9 cellular contexts compared by ENCODE assay signal in genomic region chr17:56910509-56911235, GRCh38. TPM values are rescaled to one million over a fixed set of nuclear protein-coding genes. Genes with fewer than 3 reads are reported as not detected.
DNase-seq lines count a peak whose midpoint lies in the region; ATAC-seq and TF ChIP-seq lines count a peak whose summit lies in the region.
"Had no signal": no experiment of that assay in that cellular context is flagged by ENCODE, and none has a peak within 500 bp of the region (broad histone marks: within the 10 kb centered on the region; RNA-seq: fewer than 3 reads in every experiment).

No MANE protein-coding gene starts in this region.

- no peaks in the 10 kb centered on the region for H3K9me3 ChIP-seq in Peyer's patch
- no peaks in the 10 kb centered on the region for H3K9me3 ChIP-seq in fibroblast of lung (ENCODE audit: control insufficient read depth, insufficient read depth, low read depth, low read length)
- no peaks in the 10 kb centered on the region for H3K9me3 ChIP-seq in spleen

- DNase-seq in GM10248 (ENCODE audit: extremely low spot score) (peak; percentile 12), Peyer's patch (no peak), fibroblast of lung (ENCODE audit: low read depth in 2 of 2) (no peak), spleen (no peak), amniotic stem cell (lab: John Stamatoyannopoulos, UW) (no peak)
- DNase-seq: NCI-H2107, SW 1271 had no signal

- TF ChIP-seq POLR2A in Peyer's patch (IDR thresholded peaks at IDR 0.05): no peak
- TF ChIP-seq POLR2A in spleen (IDR thresholded peaks at IDR 0.05): no peak

- intact Hi-C loops in spleen (cut with DNase I; ENCODE audit: low total_unique reads): no loop called here

- POLR2A ChIA-PET in GM10248 (lab: Yijun Ruan, JAX): interaction anchor here (0.7 to 1.6 kb wide), 2 partner anchors 15 to 174 kb away, joined by 5 to 6 read pairs; partner anchors contain the start of gene AKAP1

- H3K4me1 ChIP-seq in Peyer's patch (peaks cover 0 to 47% (median 23%) of the 10 kb centered on the region in 4 donors), fibroblast of lung (ENCODE audit: control insufficient read depth, extremely low read depth, insufficient read depth, low read length) (peaks cover 8% of the 10 kb centered on the region), spleen (peaks cover 49 to 92% (median 84%) of the 10 kb centered on the region in 6 donors)

- H3K27me3 ChIP-seq in Peyer's patch (no peaks in the 10 kb centered on the region), fibroblast of lung (ENCODE audit: control insufficient read depth, insufficient read depth, low read length) (no peaks in the 10 kb centered on the region), spleen (replicated peaks in 1 of 7) (no peaks in the 10 kb centered on the region)

- peaks cover 55% of the 10 kb centered on the region for H3K79me2 ChIP-seq in fibroblast of lung (ENCODE audit: control insufficient read depth, insufficient read depth, low read length)

- H2AFZ ChIP-seq in fibroblast of lung (ENCODE audit: low read length): no peak overlapping the region

- peak overlapping the region; percentile 30 to 59 (median 44) for H3K27ac ChIP-seq in Peyer's patch
- no peak overlapping the region for H3K27ac ChIP-seq in fibroblast of lung (ENCODE audit: insufficient read depth, low read length)
- peak overlapping the region; percentile 53 to 98 (median 96) for H3K27ac ChIP-seq in spleen

- WGBS in spleen, 5 donors: 68 to 74% (median 71%) methylated on average over 7 of the region's 7 CpGs

- no peaks in the 10 kb centered on the region for H4K20me1 ChIP-seq in fibroblast of lung (ENCODE audit: control insufficient read depth, extremely low read depth, insufficient read depth, low read length)

- no peak overlapping the region for H3K9ac ChIP-seq in fibroblast of lung (ENCODE audit: insufficient read depth, low read length)

- peak overlapping the region; percentile 73 for H3K4me2 ChIP-seq in fibroblast of lung (ENCODE audit: extremely low read depth, insufficient read depth, low read length)

- no peak for TF ChIP-seq CTCF in GM10248 (IDR thresholded peaks at IDR 0.05; ENCODE audit: control extremely low read depth, extremely low read depth, low read depth, missing control alignments)
- TF ChIP-seq CTCF in Peyer's patch (IDR thresholded peaks at IDR 0.05): no peak
- no peak for TF ChIP-seq CTCF in fibroblast of lung (conservative IDR thresholded peaks at IDR 0.05 in 1 of 2, IDR thresholded peaks at IDR 0.05 in 1 of 2; ENCODE audit: low read depth in 1 of 2, low read length in 2 of 2)
- TF ChIP-seq CTCF in spleen (IDR thresholded peaks at IDR 0.05 in 8 of 11, conservative IDR thresholded peaks at IDR 0.05 in 3 of 11): no peak

- no peak for ATAC-seq in GM18498 (IDR thresholded peaks at IDR 0.05; ENCODE audit: unreplicated experiment)
- ATAC-seq in GM19351 (IDR thresholded peaks at IDR 0.05; ENCODE audit: unreplicated experiment): no peak

- H3K4me3 ChIP-seq in Peyer's patch (peak overlapping the region in 2 of 4 donors; percentile 2 to 20), fibroblast of lung (replicated peaks in 1 of 4; ENCODE audit: control extremely low read depth in 1 of 4, insufficient read depth in 1 of 4, low read depth in 3 of 4, low read length in 4 of 4) (peak overlapping the region; percentile 7 to 50 (median 18)), spleen (peak overlapping the region in 7 of 8 donors; percentile 74 to 99 (median 92))

- H3K36me3 ChIP-seq in Peyer's patch (peaks cover 0 to 23% (median 0%) of the 10 kb centered on the region in 3 donors), fibroblast of lung (ENCODE audit: control insufficient read depth, insufficient read depth, low read length) (peaks cover 8% of the 10 kb centered on the region), spleen (peaks cover 3 to 55% (median 21%) of the 10 kb centered on the region in 6 donors)

- CTCF ChIA-PET in GM10248 (lab: Yijun Ruan, JAX): interaction anchor here (0.8 to 4.7 kb wide), 7 partner anchors 10 to 50 kb away, joined by 3 to 20 read pairs (median 6); partner anchors contain the start of gene COIL

RNA-seq across cellular contexts. Expression of gene TRIM25, which starts 3.2 kb away (rescaled TPM):
- total RNA-seq in Peyer's patch: 100 to 1,000 TPM in 3 of 4 donors, 10 to 100 TPM in 1; 87.0 to 344 (median 119) TPM
- 34.2 and 53.3 TPM in 2 replicates for total RNA-seq in fibroblast of lung
- polyA plus RNA-seq in fibroblast of lung: 53.9 and 67.8 TPM in 2 replicates
- 39.1 and 41.2 TPM in 2 replicates for polyA plus RNA-seq in fibroblast of lung (2012)
- polyA minus RNA-seq in fibroblast of lung (ENCODE audit: low replicate concordance): 40.7 and 58.4 TPM in 2 replicates
- 100 to 1,000 TPM in 6 of 7 donors, 10 to 100 TPM in 1; 99.8 to 168 (median 139) TPM for total RNA-seq in spleen
- polyA plus RNA-seq in spleen: 10 to 100 TPM; 13.8 to 34.1 (median 15.0) TPM

RNA-seq across cellular contexts. Expression of gene COIL, which starts 50.2 kb away (rescaled TPM):
- 10 to 100 TPM in 3 of 4 donors, 1 to 10 TPM in 1; 8.6 to 20.6 (median 12.5) TPM for total RNA-seq in Peyer's patch
- total RNA-seq in fibroblast of lung: 11.8 and 12.1 TPM in 2 replicates
- polyA plus RNA-seq in fibroblast of lung: 7.3 and 7.7 TPM in 2 replicates
- 9.1 and 10.1 TPM in 2 replicates for polyA plus RNA-seq in fibroblast of lung (2012)
- 1.5 and 2.9 TPM in 2 replicates for polyA minus RNA-seq in fibroblast of lung (ENCODE audit: low replicate concordance)
- 10 to 100 TPM; 11.9 to 22.7 (median 15.2) TPM for total RNA-seq in spleen
- polyA plus RNA-seq in spleen: 10 to 100 TPM; 10.0 to 12.6 (median 10.8) TPM
